ENCODE assay signal across 20 cellular contexts in the genomic region with DNA sequence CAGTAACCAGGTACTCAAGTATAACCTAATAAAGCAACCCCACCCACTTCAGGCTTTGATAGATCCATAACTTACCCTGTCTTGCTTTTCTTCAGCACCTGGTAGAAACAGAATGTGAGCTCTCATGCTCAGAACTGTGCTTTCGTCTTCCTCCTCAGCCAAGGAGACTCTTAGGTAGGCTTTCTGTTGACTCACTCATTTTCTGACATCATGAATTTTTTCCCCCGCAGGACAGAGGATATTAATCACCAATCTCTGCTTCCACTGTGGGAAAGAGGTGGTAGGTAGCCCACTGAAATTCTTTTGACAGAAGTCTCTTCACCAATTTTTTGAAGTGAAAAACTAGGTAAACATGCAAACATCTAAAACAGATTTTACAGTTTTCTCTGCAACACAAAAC.
DNase-seq lines count a peak whose midpoint lies in the region; ATAC-seq and TF ChIP-seq lines count a peak whose summit lies in the region.
"Had no signal": no experiment of that assay in that cellular context is flagged by ENCODE, and none has a peak within 500 bp of the region (broad histone marks: within the 10 kb centered on the region; RNA-seq: fewer than 3 reads in every experiment).

No MANE protein-coding gene starts in this region.

- no peak overlapping the region for H3K4me3 Mint-ChIP-seq in stimulated activated naive CD8-positive, alpha-beta T cell treated with anti-CD3 and anti-CD28 coated beads, Interleukin-15, amount 100 ng/mL, for 72 hours
- H3K4me3 Mint-ChIP-seq: CD8-positive, alpha-beta T cell; IgD-negative memory B cell had no signal

- H3K27ac Mint-ChIP-seq in stimulated activated naive CD8-positive, alpha-beta T cell treated with anti-CD3 and anti-CD28 coated beads, Interleukin-15, amount 100 ng/mL, for 72 hours: no peak overlapping the region
- H3K27ac Mint-ChIP-seq: CD8-positive, alpha-beta T cell; IgD-negative memory B cell had no signal

- H3K4me1 ChIP-seq in A673 (ENCODE audit: insufficient read depth, low read length, poor library complexity, severe bottlenecking) (no peaks in the 10 kb centered on the region), tibial nerve (peaks cover 0 to 17% (median 0%) of the 10 kb centered on the region in 4 donors)

- intact Hi-C loops in A673 (cut with micrococcal nuclease; ENCODE audit: unreplicated experiment): loop anchor here (10.0 kb wide), 1 partner anchor 798 kb away; no protein-coding TSS in a partner anchor

- POLR2A ChIA-PET in A673 (lab: Charles Lee; ENCODE audit: low non-redundant PET): no interaction called here

- H3K4me1 Mint-ChIP-seq in stimulated activated naive CD8-positive, alpha-beta T cell treated with anti-CD3 and anti-CD28 coated beads, Interleukin-15, amount 100 ng/mL, for 72 hours: peaks cover 6% of the 10 kb centered on the region

- no peak for TF ChIP-seq POLR2A in tibial nerve (IDR thresholded peaks at IDR 0.05)

- no peak for DNase-seq in stimulated activated naive CD8-positive, alpha-beta T cell treated with anti-CD3 and anti-CD28 coated beads, Interleukin-15, Interleukin-2, amounts not matched to agents 100 U/mL and 50 U/mL, for 24 hours
- no peak for DNase-seq in stimulated activated naive CD8-positive, alpha-beta T cell treated with anti-CD3 and anti-CD28 coated beads, Interleukin-15, amount 100 ng/mL, for 72 hours
- DNase-seq in brain microvascular endothelial cell (peak; percentile 7), kidney tubule cell (ENCODE audit: low spot score) (peak; percentile 57), A673 (ENCODE audit: low spot score) (no peak), DMS79 (lab: John Stamatoyannopoulos, UW) (no peak), tibial nerve (ENCODE audit: low spot score in 2 of 2) (no peak)
- no peak for DNase-seq in stimulated activated CD4-positive, alpha-beta T cell treated with anti-CD3 and anti-CD28 coated beads, Interleukin-4, amount 100 ng/mL, for 4 hours
- DNase-seq: 8988T; CD8-positive, alpha-beta T cell; DMS79 treated with DMSO at 0.1 percent for 48 hours; GDM1; Kasumi-1; NCI-H187; NCI-H446; NCI-H69; NK-92 treated with Interleukin-12 subunit alpha and Interleukin-12 subunit beta, amount 100 ng/mL, for 24 hours; SHP77 treated with DMSO at 0.1 percent for 48 hours had no signal

- H3K9me3 Mint-ChIP-seq in stimulated activated naive CD8-positive, alpha-beta T cell treated with anti-CD3 and anti-CD28 coated beads, Interleukin-15, amount 100 ng/mL, for 72 hours: no peaks in the 10 kb centered on the region
- H3K9me3 Mint-ChIP-seq: CD8-positive, alpha-beta T cell had no signal

- H3K4me3 ChIP-seq in brain microvascular endothelial cell (ENCODE audit: low read depth, low read length) (no peak overlapping the region), A673 (ENCODE audit: low read depth, low read length, poor library complexity, severe bottlenecking) (no peak overlapping the region), tibial nerve (no peak overlapping the region)
- H3K4me3 ChIP-seq: BLaER1 had no signal

- TF ChIP-seq CTCF in brain microvascular endothelial cell (IDR thresholded peaks at IDR 0.05; ENCODE audit: low read depth, low read length, missing control alignments): no peak
- no peak for TF ChIP-seq CTCF in A673 (conservative IDR thresholded peaks at IDR 0.05; ENCODE audit: low read depth, low read length)
- no peak for TF ChIP-seq CTCF in tibial nerve (IDR thresholded peaks at IDR 0.05)

- TF ChIP-seq EP300 in tibial nerve (IDR thresholded peaks at IDR 0.05): no peak

- in situ Hi-C loops in brain microvascular endothelial cell (cut with HindIII; ENCODE audit: low pct_ligation_motif_present, low sequenced_read_pairs): no loop called here

- CTCF ChIA-PET in A673 (lab: Charles Lee): no interaction called here

- H3K27me3 ChIP-seq in brain microvascular endothelial cell (replicated peaks) (no peaks in the 10 kb centered on the region), A673 (replicated peaks; ENCODE audit: insufficient read depth, low read depth, low read length, poor library complexity) (no peaks in the 10 kb centered on the region), tibial nerve (no peaks in the 10 kb centered on the region)
- H3K27me3 ChIP-seq: BLaER1 had no signal

- H3K27me3 Mint-ChIP-seq in stimulated activated naive CD8-positive, alpha-beta T cell treated with anti-CD3 and anti-CD28 coated beads, Interleukin-15, amount 100 ng/mL, for 72 hours: no peaks in the 10 kb centered on the region
- H3K27me3 Mint-ChIP-seq: IgD-negative memory B cell had no signal

- H3K9me3 ChIP-seq in A673 (ENCODE audit: low read depth, low read length, poor library complexity, severe bottlenecking): no peaks in the 10 kb centered on the region
- no peaks in the 10 kb centered on the region for H3K9me3 ChIP-seq in tibial nerve
- H3K9me3 ChIP-seq: BLaER1 had no signal

- 85 to 94% methylated on average over 2 of the region's 2 CpGs for WGBS in tibial nerve, 2 donors

- BruUV-seq in A673 (replicated peaks; lab: Mats Ljungman, UMichigan): no TSS peak

- peak; percentile 36 for ATAC-seq in stimulated activated naive CD8-positive, alpha-beta T cell treated with anti-CD3 and anti-CD28 coated beads, Interleukin-15, Interleukin-2, amounts not matched to agents 100 U/mL and 50 U/mL, for 24 hours
- no peak for ATAC-seq in stimulated activated naive CD8-positive, alpha-beta T cell treated with anti-CD3 and anti-CD28 coated beads, Interleukin-15, amount 100 ng/mL, for 72 hours
- ATAC-seq: CD8-positive, alpha-beta T cell had no signal

- H3K36me3 ChIP-seq in brain microvascular endothelial cell (replicated peaks): no peaks in the 10 kb centered on the region
- no peaks in the 10 kb centered on the region for H3K36me3 ChIP-seq in A673 (ENCODE audit: insufficient read depth, low read length, poor library complexity, severe bottlenecking)
- no peaks in the 10 kb centered on the region for H3K36me3 ChIP-seq in tibial nerve
- H3K36me3 ChIP-seq: BLaER1 had no signal

- no peak overlapping the region for H3K27ac ChIP-seq in brain microvascular endothelial cell
- no peak overlapping the region for H3K27ac ChIP-seq in A673 (ENCODE audit: low read depth, low read length, poor library complexity, severe bottlenecking)
- no peak overlapping the region for H3K27ac ChIP-seq in tibial nerve
- H3K27ac ChIP-seq: BLaER1 had no signal

Comparison
In these comparisons a context has a peak if more than half of its experiments do, and no peak if none do; other contexts are left out.
1. DNase-seq: peak in brain microvascular endothelial cell (single experiment) and kidney tubule cell (single experiment); none in stimulated activated naive CD8-positive, alpha-beta T cell treated with anti-CD3 and anti-CD28 coated beads, Interleukin-15, Interleukin-2, amounts not matched to agents 100 U/mL and 50 U/mL, for 24 hours (single experiment), stimulated activated naive CD8-positive, alpha-beta T cell treated with anti-CD3 and anti-CD28 coated beads, Interleukin-15, amount 100 ng/mL, for 72 hours (0 of 2), A673 (single experiment), stimulated activated CD4-positive, alpha-beta T cell treated with anti-CD3 and anti-CD28 coated beads, Interleukin-4, amount 100 ng/mL, for 4 hours (0 of 2), DMS79 (single experiment) and tibial nerve (0 of 2).